In the genomic region with DNA sequence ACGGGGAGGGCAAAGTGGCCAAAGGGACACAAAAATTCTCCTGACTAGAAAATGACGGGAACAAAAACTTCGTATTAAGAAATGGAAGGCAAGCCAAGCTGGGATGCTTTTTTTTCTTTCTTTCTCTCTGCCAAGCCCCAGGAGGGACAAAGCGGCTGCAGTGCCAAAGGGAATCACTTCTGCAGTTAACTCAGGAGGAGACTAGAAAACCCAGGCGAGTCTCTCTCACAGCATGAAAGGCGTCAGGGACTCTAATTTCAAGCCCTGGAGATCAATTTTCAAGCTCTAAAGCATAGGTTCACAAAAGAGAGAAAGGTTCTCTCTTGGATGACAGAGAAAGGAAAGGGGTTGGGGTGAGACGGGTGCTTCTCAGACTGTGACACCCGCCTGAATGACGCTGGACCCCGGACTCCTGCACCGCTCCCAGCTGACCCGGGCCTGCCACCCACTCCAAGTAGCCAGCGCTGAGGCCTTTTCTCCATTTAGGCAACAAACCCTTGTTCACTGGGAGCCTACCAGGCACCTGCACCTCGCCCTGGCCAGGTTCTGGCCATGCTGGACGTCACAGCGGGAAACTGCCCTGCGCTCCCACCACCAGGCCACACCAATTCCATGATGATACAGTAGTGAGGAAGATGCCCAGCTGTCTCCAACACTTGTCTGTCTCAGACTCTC, we compare ENCODE assay signal across 1 cellular context.
TF ChIP-seq lines count a peak whose summit lies in the region.

No MANE protein-coding gene starts in this region.

TF ChIP-seq in GM23338, 12 proteins besides CTCF, POLR2A, EP300 and RAD21 (continued from another document):
- TF ChIP-seq, protein P1, sequence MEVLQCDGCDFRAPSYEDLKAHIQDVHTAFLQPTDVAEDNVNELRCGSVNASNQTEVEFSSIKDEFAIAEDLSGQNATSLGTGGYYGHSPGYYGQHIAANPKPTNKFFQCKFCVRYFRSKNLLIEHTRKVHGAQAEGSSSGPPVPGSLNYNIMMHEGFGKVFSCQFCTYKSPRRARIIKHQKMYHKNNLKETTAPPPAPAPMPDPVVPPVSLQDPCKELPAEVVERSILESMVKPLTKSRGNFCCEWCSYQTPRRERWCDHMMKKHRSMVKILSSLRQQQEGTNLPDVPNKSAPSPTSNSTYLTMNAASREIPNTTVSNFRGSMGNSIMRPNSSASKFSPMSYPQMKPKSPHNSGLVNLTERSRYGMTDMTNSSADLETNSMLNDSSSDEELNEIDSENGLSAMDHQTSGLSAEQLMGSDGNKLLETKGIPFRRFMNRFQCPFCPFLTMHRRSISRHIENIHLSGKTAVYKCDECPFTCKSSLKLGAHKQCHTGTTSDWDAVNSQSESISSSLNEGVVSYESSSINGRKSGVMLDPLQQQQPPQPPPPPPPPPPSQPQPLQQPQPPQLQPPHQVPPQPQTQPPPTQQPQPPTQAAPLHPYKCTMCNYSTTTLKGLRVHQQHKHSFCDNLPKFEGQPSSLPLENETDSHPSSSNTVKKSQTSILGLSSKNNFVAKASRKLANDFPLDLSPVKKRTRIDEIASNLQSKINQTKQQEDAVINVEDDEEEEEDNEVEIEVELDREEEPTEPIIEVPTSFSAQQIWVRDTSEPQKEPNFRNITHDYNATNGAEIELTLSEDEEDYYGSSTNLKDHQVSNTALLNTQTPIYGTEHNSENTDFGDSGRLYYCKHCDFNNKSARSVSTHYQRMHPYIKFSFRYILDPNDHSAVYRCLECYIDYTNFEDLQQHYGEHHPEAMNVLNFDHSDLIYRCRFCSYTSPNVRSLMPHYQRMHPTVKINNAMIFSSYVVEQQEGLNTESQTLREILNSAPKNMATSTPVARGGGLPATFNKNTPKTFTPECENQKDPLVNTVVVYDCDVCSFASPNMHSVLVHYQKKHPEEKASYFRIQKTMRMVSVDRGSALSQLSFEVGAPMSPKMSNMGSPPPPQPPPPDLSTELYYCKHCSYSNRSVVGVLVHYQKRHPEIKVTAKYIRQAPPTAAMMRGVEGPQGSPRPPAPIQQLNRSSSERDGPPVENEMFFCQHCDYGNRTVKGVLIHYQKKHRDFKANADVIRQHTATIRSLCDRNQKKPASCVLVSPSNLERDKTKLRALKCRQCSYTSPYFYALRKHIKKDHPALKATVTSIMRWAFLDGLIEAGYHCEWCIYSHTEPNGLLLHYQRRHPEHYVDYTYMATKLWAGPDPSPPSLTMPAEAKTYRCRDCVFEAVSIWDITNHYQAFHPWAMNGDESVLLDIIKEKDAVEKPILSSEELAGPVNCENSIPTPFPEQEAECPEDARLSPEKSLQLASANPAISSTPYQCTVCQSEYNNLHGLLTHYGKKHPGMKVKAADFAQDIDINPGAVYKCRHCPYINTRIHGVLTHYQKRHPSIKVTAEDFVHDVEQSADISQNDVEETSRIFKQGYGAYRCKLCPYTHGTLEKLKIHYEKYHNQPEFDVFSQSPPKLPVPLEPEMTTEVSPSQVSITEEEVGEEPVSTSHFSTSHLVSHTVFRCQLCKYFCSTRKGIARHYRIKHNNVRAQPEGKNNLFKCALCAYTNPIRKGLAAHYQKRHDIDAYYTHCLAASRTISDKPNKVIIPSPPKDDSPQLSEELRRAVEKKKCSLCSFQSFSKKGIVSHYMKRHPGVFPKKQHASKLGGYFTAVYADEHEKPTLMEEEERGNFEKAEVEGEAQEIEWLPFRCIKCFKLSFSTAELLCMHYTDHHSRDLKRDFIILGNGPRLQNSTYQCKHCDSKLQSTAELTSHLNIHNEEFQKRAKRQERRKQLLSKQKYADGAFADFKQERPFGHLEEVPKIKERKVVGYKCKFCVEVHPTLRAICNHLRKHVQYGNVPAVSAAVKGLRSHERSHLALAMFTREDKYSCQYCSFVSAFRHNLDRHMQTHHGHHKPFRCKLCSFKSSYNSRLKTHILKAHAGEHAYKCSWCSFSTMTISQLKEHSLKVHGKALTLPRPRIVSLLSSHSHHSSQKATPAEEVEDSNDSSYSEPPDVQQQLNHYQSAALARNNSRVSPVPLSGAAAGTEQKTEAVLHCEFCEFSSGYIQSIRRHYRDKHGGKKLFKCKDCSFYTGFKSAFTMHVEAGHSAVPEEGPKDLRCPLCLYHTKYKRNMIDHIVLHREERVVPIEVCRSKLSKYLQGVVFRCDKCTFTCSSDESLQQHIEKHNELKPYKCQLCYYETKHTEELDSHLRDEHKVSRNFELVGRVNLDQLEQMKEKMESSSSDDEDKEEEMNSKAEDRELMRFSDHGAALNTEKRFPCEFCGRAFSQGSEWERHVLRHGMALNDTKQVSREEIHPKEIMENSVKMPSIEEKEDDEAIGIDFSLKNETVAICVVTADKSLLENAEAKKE (CRISPR knock-in tag; IDR thresholded peaks at IDR 0.05): no peak
- TF ChIP-seq, protein P2, sequence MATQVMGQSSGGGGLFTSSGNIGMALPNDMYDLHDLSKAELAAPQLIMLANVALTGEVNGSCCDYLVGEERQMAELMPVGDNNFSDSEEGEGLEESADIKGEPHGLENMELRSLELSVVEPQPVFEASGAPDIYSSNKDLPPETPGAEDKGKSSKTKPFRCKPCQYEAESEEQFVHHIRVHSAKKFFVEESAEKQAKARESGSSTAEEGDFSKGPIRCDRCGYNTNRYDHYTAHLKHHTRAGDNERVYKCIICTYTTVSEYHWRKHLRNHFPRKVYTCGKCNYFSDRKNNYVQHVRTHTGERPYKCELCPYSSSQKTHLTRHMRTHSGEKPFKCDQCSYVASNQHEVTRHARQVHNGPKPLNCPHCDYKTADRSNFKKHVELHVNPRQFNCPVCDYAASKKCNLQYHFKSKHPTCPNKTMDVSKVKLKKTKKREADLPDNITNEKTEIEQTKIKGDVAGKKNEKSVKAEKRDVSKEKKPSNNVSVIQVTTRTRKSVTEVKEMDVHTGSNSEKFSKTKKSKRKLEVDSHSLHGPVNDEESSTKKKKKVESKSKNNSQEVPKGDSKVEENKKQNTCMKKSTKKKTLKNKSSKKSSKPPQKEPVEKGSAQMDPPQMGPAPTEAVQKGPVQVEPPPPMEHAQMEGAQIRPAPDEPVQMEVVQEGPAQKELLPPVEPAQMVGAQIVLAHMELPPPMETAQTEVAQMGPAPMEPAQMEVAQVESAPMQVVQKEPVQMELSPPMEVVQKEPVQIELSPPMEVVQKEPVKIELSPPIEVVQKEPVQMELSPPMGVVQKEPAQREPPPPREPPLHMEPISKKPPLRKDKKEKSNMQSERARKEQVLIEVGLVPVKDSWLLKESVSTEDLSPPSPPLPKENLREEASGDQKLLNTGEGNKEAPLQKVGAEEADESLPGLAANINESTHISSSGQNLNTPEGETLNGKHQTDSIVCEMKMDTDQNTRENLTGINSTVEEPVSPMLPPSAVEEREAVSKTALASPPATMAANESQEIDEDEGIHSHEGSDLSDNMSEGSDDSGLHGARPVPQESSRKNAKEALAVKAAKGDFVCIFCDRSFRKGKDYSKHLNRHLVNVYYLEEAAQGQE (IDR thresholded peaks at IDR 0.05; ENCODE audit: unreplicated experiment): no peak
- no peak for TF ChIP-seq CREB1 (CRISPR knock-in tag; IDR thresholded peaks at IDR 0.05; ENCODE audit: low read depth)
- no peak for TF ChIP-seq STAT1 (IDR thresholded peaks at IDR 0.05; ENCODE audit: unreplicated experiment)
- TF ChIP-seq, protein P3, sequence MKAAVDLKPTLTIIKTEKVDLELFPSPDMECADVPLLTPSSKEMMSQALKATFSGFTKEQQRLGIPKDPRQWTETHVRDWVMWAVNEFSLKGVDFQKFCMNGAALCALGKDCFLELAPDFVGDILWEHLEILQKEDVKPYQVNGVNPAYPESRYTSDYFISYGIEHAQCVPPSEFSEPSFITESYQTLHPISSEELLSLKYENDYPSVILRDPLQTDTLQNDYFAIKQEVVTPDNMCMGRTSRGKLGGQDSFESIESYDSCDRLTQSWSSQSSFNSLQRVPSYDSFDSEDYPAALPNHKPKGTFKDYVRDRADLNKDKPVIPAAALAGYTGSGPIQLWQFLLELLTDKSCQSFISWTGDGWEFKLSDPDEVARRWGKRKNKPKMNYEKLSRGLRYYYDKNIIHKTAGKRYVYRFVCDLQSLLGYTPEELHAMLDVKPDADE (IDR thresholded peaks at IDR 0.05): no peak
- TF ChIP-seq ZNF331 (CRISPR knock-in tag; IDR thresholded peaks at IDR 0.05; ENCODE audit: low read depth): no peak
- no peak for TF ChIP-seq POLR2AphosphoS5 (IDR thresholded peaks at IDR 0.05; ENCODE audit: low read depth)
- TF ChIP-seq EZH2phosphoT487 (IDR thresholded peaks at IDR 0.05; ENCODE audit: unreplicated experiment): no peak
- TF ChIP-seq ZNF114 (CRISPR knock-in tag; IDR thresholded peaks at IDR 0.05): no peak
